ENCODE assay signal across 8 cellular contexts in the genomic region with DNA sequence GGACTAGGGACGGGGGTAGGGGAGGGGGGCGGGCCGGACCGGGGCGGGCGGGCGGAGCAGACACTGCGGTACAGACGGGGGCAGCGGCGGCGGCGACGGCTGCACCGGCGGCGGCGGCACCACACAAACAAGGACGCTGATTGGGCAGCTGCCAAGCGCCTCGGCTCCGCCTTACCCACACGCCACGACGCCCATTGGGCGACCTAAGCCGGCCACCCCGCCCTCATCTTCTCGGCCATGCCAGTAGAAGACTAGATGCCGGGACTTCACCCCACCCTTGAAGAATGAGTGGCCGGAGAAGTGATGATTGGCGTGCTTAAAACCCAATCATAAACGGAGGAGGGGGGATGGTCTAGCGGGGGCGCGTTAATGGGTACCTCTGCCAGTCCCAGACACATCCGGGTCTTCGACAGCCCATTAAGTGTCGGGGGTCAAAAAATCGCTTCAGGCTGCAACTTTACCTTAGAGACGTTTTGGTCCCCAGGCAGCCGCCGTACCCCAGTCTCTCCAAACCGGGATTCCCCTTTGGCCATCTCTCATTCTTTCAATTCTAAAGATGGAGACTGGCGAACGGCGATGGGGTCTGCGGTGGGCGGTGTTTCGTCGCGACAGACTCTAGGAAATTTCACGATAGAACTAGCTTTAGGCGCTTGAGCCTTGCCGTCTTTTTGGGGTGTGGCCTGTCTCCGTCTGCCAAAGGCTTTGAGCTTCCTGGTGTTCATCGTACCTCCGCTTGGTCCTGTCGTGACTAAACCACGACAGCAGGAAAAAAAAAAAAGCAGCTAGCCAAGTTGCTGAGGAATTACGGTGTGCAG. TPM values are rescaled to one million over a fixed set of nuclear protein-coding genes. Genes with fewer than 3 reads are reported as not detected.
DNase-seq lines count a peak whose midpoint lies in the region; ATAC-seq and TF ChIP-seq lines count a peak whose summit lies in the region.

Gene GATAD2B, minus strand, starts transcription at position 135 of the 815 bp plus-strand sequence. CDS start 94,625 bp downstream, outside the sequence.

- no peak for TF ChIP-seq CTCF in uterus (IDR thresholded peaks at IDR 0.05)

- H3K27ac ChIP-seq in right cardiac atrium (ENCODE audit: low read length) = peak within 1 kb of the TSS; percentile 82
- H3K27ac ChIP-seq in uterus = peak within 1 kb of the TSS; percentile 88 to 97

- TF ChIP-seq POLR2A in uterus (IDR thresholded peaks at IDR 0.05) = peak in 1 of 2 donors; percentile 58

- peak; percentile 100 for DNase-seq in NCI-H187 (lab: John Stamatoyannopoulos, UW)
- peak; percentile 95 to 100 (median 98) for DNase-seq in T-helper 2 cell
- peak; percentile 86 to 100 (median 99) for DNase-seq in anterior cingulate cortex (lab: John Stamatoyannopoulos, UW)
- DNase-seq in right cardiac atrium = peak; percentile 100
- peak; percentile 100 for DNase-seq in pulmonary artery endothelial cell (ENCODE audit: low read depth, low spot score)
- DNase-seq in uterus = peak; percentile 98 to 100

- no peaks in the 10 kb centered on the region for H3K36me3 ChIP-seq in uterus

- peak; percentile 95 for ATAC-seq in GM18498 (IDR thresholded peaks at IDR 0.05; ENCODE audit: unreplicated experiment)
- ATAC-seq in HG02938 (IDR thresholded peaks at IDR 0.05; ENCODE audit: unreplicated experiment) = peak; percentile 89
- ATAC-seq in right cardiac atrium = peak; percentile 98

- under 1% methylated on average over 61 of the region's 61 CpGs for WGBS in right cardiac atrium

- H3K9me3 ChIP-seq in right cardiac atrium (ENCODE audit: control insufficient read depth, low read length) = no peaks in the 10 kb centered on the region
- no peaks in the 10 kb centered on the region for H3K9me3 ChIP-seq in uterus

- H3K27me3 ChIP-seq in right cardiac atrium (ENCODE audit: control insufficient read depth, insufficient read depth) (no peaks in the 10 kb centered on the region), uterus (no peaks in the 10 kb centered on the region)

- peak within 1 kb of the TSS; percentile 87 for H3K4me3 ChIP-seq in right cardiac atrium (ENCODE audit: low read length)
- peak within 1 kb of the TSS; percentile 67 to 95 for H3K4me3 ChIP-seq in uterus

- intact Hi-C loops in right cardiac atrium (cut with DNase I) = loop anchor here in 3 of 4 donors (5.0 to 10.0 kb wide), 3 partner anchors 98 to 128 kb away; no protein-coding TSS in a partner anchor
- intact Hi-C loops in uterus (cut with DNase I; ENCODE audit: low total_unique reads) = no loop called here

- H3K4me1 ChIP-seq in right cardiac atrium (ENCODE audit: control insufficient read depth, insufficient read depth, low read length) (peaks cover 11% of the 10 kb centered on the region), uterus (peaks cover 3 to 13% of the 10 kb centered on the region in 2 donors)

RNA-seq across cellular contexts. Expression of gene GATAD2B, which starts in this region (rescaled TPM):
- total RNA-seq in right cardiac atrium (10 to 100 TPM; 35.8 to 50.1 (median 42.6) TPM), pulmonary artery endothelial cell (4.2 and 4.7 TPM in 2 replicates), uterus (10 to 100 TPM in 3 of 4 donors, 1 to 10 TPM in 1; 7.1 to 79.0 (median 26.6) TPM)
- polyA plus RNA-seq in right cardiac atrium = 7.2 TPM

Comparison
In these comparisons a context has a peak if more than half of its experiments do, and no peak if none do; other contexts are left out.
1. Peak in every context shown above with its lines: DNase-seq, ATAC-seq, H3K4me3 ChIP-seq and H3K27ac ChIP-seq.